Comparison of ENCODE assay signal across 38 cellular contexts in the genomic region with DNA sequence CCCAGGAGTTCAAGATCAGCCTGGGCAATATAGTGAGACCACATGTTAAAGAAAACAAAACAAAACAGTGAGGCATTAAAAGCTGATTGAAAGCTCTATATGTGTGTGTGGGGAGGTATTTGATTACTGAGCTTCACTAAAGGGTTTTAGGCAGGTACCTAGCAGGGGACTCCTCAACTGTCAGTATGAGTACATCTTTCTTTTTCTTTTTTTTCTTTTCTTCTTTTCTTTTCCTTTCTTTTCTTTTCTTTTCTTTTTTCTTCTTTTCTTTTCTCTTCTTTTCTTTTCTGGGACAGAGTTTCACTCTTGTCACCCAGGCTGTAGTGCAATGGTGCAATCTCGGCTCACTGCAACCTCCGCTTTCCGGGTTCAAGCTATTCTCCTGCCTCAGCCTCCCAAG. TPM values are rescaled to one million over a fixed set of nuclear protein-coding genes. Genes with fewer than 3 reads are reported as not detected.
"Had no signal": no experiment of that assay in that cellular context is flagged by ENCODE, and none has a peak within 500 bp of the region (broad histone marks: within the 10 kb centered on the region; RNA-seq: fewer than 3 reads in every experiment).

No MANE protein-coding gene starts in this region.

- H3K9me3 ChIP-seq: adrenal gland, body of pancreas, breast epithelium had no signal

- H3K4me3 ChIP-seq: adrenal gland, ascending aorta, body of pancreas, breast epithelium, cardiac muscle cell had no signal

- H3K27ac Mint-ChIP-seq: activated naive CD4-positive, alpha-beta T cell treated with anti-CD3 and anti-CD28 coated beads for 36 hours; activated naive CD4-positive, alpha-beta T cell treated with anti-CD3 and anti-CD28 coated beads, Interleukin-2, amount 10 ng/mL, durations not matched to agents 7 days and 5 days; activated naive CD4-positive, alpha-beta T cell treated with anti-CD3 and anti-CD28 coated beads, Interleukin-2, amount 50 U/mL, for 24 hours; activated naive CD8-positive, alpha-beta T cell; activated naive CD8-positive, alpha-beta T cell treated with anti-CD3 and anti-CD28 coated beads for 36 hours; activated naive CD8-positive, alpha-beta T cell treated with anti-CD3 and anti-CD28 coated beads, Interleukin-2, amount 10 ng/mL, durations not matched to agents 7 days and 5 days; activated naive CD8-positive, alpha-beta T cell treated with anti-CD3 and anti-CD28 coated beads, Interleukin-2, amount 50 U/mL, for 24 hours; activated T-cell treated with anti-CD3 and anti-CD28 coated beads, Interleukin-2, amount 50 U/mL, for 24 hours; activated T-cell treated with anti-CD3 and anti-CD28 coated beads, Interleukin-2, amount 50 U/mL, for 72 hours; activated T-helper 1 cell treated with anti-CD3 and anti-CD28 coated beads, Interleukin-12 subunit alpha, Interleukin-12 subunit beta, Interleukin-2, Interleukin-4 antibody, amounts not matched to agents 30 ng/mL and 10 ng/mL and 1 ng/mL, durations not matched to agents 14 hours and 24 hours and 36 hours; activated T-helper 17 cell treated with anti-CD3 and anti-CD28 coated beads, Interleukin-2, amount 50 U/mL, for 72 hours; activated T-helper 2 cell treated with anti-CD3 and anti-CD28 coated beads, Interferon-gamma antibody, Interleukin-2, Interleukin-4, amounts not matched to agents 10 μg/mL and 5 μg/mL and 100 μg/mL, durations not matched to agents 14 hours and 24 hours and 36 hours; brain had no signal

- FAIRE-seq: astrocyte, bronchial epithelial cell had no signal

- H3K36me3 ChIP-seq: adrenal gland, ascending aorta, brain microvascular endothelial cell, breast epithelium, cardiac muscle cell had no signal

- ATAC-seq: activated naive CD4-positive, alpha-beta T cell treated with anti-CD3 and anti-CD28 coated beads, Interleukin-2, amount 50 U/mL, for 72 hours; activated naive CD8-positive, alpha-beta T cell treated with anti-CD3 and anti-CD28 coated beads, Interleukin-2, amount 50 U/mL, for 24 hours; activated T-cell treated with anti-CD3 and anti-CD28 coated beads, Interleukin-2, amount 50 U/mL, for 4 hours; activated T-cell treated with anti-CD3 and anti-CD28 coated beads, Interleukin-2, amount 50 U/mL, for 72 hours; activated T-helper 17 cell treated with anti-CD3 and anti-CD28 coated beads, Interleukin-2, amount 50 U/mL, for 72 hours; body of pancreas had no signal

- H3K27me3 ChIP-seq: ascending aorta, body of pancreas, brain microvascular endothelial cell had no signal

- H3K36me3 Mint-ChIP-seq: activated naive CD8-positive, alpha-beta T cell treated with anti-CD3 and anti-CD28 coated beads, Interleukin-2, amount 10 ng/mL, durations not matched to agents 7 days and 5 days; brain had no signal

- H3K4me3 Mint-ChIP-seq: activated naive CD4-positive, alpha-beta T cell treated with anti-CD3 and anti-CD28 coated beads for 36 hours; activated naive CD4-positive, alpha-beta T cell treated with anti-CD3 and anti-CD28 coated beads, Interleukin-2, amount 10 ng/mL, durations not matched to agents 7 days and 5 days; activated naive CD4-positive, alpha-beta T cell treated with anti-CD3 and anti-CD28 coated beads, Interleukin-2, amount 50 U/mL, for 24 hours; activated naive CD8-positive, alpha-beta T cell; activated naive CD8-positive, alpha-beta T cell treated with anti-CD3 and anti-CD28 coated beads for 36 hours; activated naive CD8-positive, alpha-beta T cell treated with anti-CD3 and anti-CD28 coated beads, Interleukin-2, amount 10 ng/mL, durations not matched to agents 7 days and 5 days; activated naive CD8-positive, alpha-beta T cell treated with anti-CD3 and anti-CD28 coated beads, Interleukin-2, amount 50 U/mL, for 24 hours; activated T-cell treated with anti-CD3 and anti-CD28 coated beads, Interleukin-2, amount 50 U/mL, for 24 hours; activated T-cell treated with anti-CD3 and anti-CD28 coated beads, Interleukin-2, amount 50 U/mL, for 4 hours; activated T-cell treated with anti-CD3 and anti-CD28 coated beads, Interleukin-2, amount 50 U/mL, for 72 hours; activated T-helper 1 cell treated with anti-CD3 and anti-CD28 coated beads, Interleukin-12 subunit alpha, Interleukin-12 subunit beta, Interleukin-2, Interleukin-4 antibody, amounts not matched to agents 30 ng/mL and 10 ng/mL and 1 ng/mL, durations not matched to agents 14 hours and 24 hours and 36 hours; activated T-helper 17 cell treated with anti-CD3 and anti-CD28 coated beads, Interleukin-2, amount 50 U/mL, for 72 hours; brain; central memory CD8-positive, alpha-beta T cell had no signal

- H3K27ac ChIP-seq: adrenal gland, ascending aorta, body of pancreas, brain microvascular endothelial cell, breast epithelium, cardiac muscle cell had no signal

- DNase-seq: activated effector memory CD4-positive, alpha-beta T cell treated with anti-CD3 and anti-CD28 coated beads, Interleukin-2, amount 50 U/mL, for 16 hours; activated effector memory CD4-positive, alpha-beta T cell treated with Interleukin-2 at 50 U/mL for 16 hours; activated gamma-delta T cell; activated gamma-delta T cell treated with Interleukin-2 at 50 U/mL for 16 hours; activated naive CD4-positive, alpha-beta T cell; activated naive CD4-positive, alpha-beta T cell treated with anti-CD3 and anti-CD28 coated beads for 36 hours; activated naive CD4-positive, alpha-beta T cell treated with anti-CD3 and anti-CD28 coated beads, Interleukin-2, amount 10 ng/mL, durations not matched to agents 7 days and 5 days; activated naive CD4-positive, alpha-beta T cell treated with anti-CD3 and anti-CD28 coated beads, Interleukin-2, amount 50 U/mL, for 16 hours; activated naive CD4-positive, alpha-beta T cell treated with Interleukin-2 at 50 U/mL for 16 hours; activated naive CD8-positive, alpha-beta T cell treated with anti-CD3 and anti-CD28 coated beads for 36 hours; activated naive CD8-positive, alpha-beta T cell treated with anti-CD3 and anti-CD28 coated beads, Interleukin-2, amount 10 ng/mL, durations not matched to agents 7 days and 5 days; activated naive CD8-positive, alpha-beta T cell treated with anti-CD3 and anti-CD28 coated beads, Interleukin-2, amount 50 U/mL, for 24 hours; activated T-cell treated with anti-CD3 and anti-CD28 coated beads, Interleukin-2, amount 50 U/mL, for 24 hours; activated T-cell treated with anti-CD3 and anti-CD28 coated beads, Interleukin-2, amount 50 U/mL, for 4 hours; activated T-cell treated with anti-CD3 and anti-CD28 coated beads, Interleukin-2, amount 50 U/mL, for 48 hours; activated T-cell treated with anti-CD3 and anti-CD28 coated beads, Interleukin-2, amount 50 U/mL, for 72 hours; adrenal gland; amniotic stem cell; amygdala; anterior cingulate cortex; body of pancreas; brain microvascular endothelial cell; caudate nucleus; central memory CD4-positive, alpha-beta T cell; cerebellar nuclear complex had no signal

- H3K9me3 Mint-ChIP-seq: central memory CD8-positive, alpha-beta T cell had no signal

- H3K4me1 ChIP-seq: adrenal gland, ascending aorta, body of pancreas, breast epithelium had no signal

- H3K4me1 Mint-ChIP-seq: activated naive CD4-positive, alpha-beta T cell treated with anti-CD3 and anti-CD28 coated beads, Interleukin-2, amount 10 ng/mL, durations not matched to agents 7 days and 5 days; activated naive CD4-positive, alpha-beta T cell treated with anti-CD3 and anti-CD28 coated beads, Interleukin-2, amount 50 U/mL, for 24 hours; activated naive CD8-positive, alpha-beta T cell treated with anti-CD3 and anti-CD28 coated beads, Interleukin-2, amount 10 ng/mL, durations not matched to agents 7 days and 5 days; activated T-helper 17 cell treated with anti-CD3 and anti-CD28 coated beads, Interleukin-2, amount 50 U/mL, for 72 hours; brain; central memory CD8-positive, alpha-beta T cell had no signal

RNA-seq across cellular contexts. Expression of a gene that starts 44.7 kb away (rescaled TPM):
- total RNA-seq: cardiac muscle cell had no signal
